ENCODE assay signal across 1 cellular context in the genomic region with DNA sequence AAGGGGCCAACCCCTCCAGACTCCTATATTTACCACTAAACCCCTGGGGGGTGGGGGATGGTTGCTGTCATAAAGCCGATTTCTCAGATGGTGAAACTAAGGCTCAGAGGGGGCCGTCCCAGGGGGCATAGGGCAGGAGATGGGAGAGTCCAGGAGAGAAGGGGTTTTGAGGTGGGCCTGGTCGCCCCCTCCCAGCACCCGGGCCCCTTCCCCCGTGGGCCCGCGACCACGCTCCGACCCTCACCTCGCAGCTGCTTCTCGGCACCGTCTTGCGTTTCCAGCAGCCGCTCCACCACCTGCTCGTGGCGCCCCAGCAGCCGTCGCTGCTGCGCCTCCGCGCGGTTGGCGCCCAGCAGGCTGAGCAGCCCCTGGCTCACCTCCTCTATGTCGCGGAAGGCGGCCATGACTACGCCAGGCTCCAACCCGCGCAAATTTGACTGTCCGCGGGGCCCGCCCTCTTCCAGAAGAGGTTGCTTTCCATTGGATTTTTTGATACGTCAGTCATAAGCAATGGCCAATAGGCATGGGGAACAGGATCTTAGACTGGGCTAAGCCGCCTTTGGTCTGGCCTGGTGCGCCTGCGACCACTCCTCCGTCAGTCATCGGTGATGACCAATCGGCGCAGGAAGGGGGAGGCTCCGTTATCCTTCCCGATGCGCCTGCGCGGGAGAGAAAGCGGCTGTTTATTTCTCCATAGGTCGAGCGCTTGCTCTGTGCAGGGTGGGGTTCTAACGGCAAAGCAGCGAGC.
TF ChIP-seq lines count a peak whose summit lies in the region.

A gene with protein sequence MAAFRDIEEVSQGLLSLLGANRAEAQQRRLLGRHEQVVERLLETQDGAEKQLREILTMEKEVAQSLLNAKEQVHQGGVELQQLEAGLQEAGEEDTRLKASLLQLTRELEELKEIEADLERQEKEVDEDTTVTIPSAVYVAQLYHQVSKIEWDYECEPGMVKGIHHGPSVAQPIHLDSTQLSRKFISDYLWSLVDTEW (minus strand): TSS at position 410 of the 748 bp plus-strand sequence. CDS start 6 bp downstream, at position 404.

TF ChIP-seq in HepG2, 621 proteins besides CTCF, POLR2A, EP300 and RAD21 (continued from another document and continues in another):
- TF ChIP-seq, protein P1, sequence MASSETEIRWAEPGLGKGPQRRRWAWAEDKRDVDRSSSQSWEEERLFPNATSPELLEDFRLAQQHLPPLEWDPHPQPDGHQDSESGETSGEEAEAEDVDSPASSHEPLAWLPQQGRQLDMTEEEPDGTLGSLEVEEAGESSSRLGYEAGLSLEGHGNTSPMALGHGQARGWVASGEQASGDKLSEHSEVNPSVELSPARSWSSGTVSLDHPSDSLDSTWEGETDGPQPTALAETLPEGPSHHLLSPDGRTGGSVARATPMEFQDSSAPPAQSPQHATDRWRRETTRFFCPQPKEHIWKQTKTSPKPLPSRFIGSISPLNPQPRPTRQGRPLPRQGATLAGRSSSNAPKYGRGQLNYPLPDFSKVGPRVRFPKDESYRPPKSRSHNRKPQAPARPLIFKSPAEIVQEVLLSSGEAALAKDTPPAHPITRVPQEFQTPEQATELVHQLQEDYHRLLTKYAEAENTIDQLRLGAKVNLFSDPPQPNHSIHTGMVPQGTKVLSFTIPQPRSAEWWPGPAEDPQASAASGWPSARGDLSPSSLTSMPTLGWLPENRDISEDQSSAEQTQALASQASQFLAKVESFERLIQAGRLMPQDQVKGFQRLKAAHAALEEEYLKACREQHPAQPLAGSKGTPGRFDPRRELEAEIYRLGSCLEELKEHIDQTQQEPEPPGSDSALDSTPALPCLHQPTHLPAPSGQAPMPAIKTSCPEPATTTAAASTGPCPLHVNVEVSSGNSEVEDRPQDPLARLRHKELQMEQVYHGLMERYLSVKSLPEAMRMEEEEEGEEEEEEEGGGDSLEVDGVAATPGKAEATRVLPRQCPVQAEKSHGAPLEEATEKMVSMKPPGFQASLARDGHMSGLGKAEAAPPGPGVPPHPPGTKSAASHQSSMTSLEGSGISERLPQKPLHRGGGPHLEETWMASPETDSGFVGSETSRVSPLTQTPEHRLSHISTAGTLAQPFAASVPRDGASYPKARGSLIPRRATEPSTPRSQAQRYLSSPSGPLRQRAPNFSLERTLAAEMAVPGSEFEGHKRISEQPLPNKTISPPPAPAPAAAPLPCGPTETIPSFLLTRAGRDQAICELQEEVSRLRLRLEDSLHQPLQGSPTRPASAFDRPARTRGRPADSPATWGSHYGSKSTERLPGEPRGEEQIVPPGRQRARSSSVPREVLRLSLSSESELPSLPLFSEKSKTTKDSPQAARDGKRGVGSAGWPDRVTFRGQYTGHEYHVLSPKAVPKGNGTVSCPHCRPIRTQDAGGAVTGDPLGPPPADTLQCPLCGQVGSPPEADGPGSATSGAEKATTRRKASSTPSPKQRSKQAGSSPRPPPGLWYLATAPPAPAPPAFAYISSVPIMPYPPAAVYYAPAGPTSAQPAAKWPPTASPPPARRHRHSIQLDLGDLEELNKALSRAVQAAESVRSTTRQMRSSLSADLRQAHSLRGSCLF (CRISPR knock-in tag; IDR thresholded peaks at IDR 0.05; ENCODE audit: borderline replicate concordance), result no peak
- TF ChIP-seq NR2C2 (CRISPR knock-in tag; IDR thresholded peaks at IDR 0.05; ENCODE audit: borderline replicate concordance), result no peak
- TF ChIP-seq YY1 (IDR thresholded peaks at IDR 0.05; ENCODE audit: insufficient read depth, insufficient replicate concordance, low read depth, low read length), result peak; percentile 92
- TF ChIP-seq NFKB2 (CRISPR knock-in tag; IDR thresholded peaks at IDR 0.05; ENCODE audit: borderline replicate concordance), result no peak
- TF ChIP-seq TP53 (CRISPR knock-in tag; conservative IDR thresholded peaks at IDR 0.05), result no peak
- TF ChIP-seq ZNF24 (IDR thresholded peaks at IDR 0.05), result no peak
- TF ChIP-seq, protein P2, sequence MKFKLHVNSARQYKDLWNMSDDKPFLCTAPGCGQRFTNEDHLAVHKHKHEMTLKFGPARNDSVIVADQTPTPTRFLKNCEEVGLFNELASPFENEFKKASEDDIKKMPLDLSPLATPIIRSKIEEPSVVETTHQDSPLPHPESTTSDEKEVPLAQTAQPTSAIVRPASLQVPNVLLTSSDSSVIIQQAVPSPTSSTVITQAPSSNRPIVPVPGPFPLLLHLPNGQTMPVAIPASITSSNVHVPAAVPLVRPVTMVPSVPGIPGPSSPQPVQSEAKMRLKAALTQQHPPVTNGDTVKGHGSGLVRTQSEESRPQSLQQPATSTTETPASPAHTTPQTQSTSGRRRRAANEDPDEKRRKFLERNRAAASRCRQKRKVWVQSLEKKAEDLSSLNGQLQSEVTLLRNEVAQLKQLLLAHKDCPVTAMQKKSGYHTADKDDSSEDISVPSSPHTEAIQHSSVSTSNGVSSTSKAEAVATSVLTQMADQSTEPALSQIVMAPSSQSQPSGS (CRISPR knock-in tag; IDR thresholded peaks at IDR 0.05), result peak; percentile 25; the same call in 1 of the 2 replicates
- TF ChIP-seq ASH2L (IDR thresholded peaks at IDR 0.05; ENCODE audit: insufficient read length, low read depth, low read length), result no peak
- peak; percentile 92 for TF ChIP-seq ARNT2 (CRISPR knock-in tag; IDR thresholded peaks at IDR 0.05; ENCODE audit: low read depth)
- TF ChIP-seq, protein P3, sequence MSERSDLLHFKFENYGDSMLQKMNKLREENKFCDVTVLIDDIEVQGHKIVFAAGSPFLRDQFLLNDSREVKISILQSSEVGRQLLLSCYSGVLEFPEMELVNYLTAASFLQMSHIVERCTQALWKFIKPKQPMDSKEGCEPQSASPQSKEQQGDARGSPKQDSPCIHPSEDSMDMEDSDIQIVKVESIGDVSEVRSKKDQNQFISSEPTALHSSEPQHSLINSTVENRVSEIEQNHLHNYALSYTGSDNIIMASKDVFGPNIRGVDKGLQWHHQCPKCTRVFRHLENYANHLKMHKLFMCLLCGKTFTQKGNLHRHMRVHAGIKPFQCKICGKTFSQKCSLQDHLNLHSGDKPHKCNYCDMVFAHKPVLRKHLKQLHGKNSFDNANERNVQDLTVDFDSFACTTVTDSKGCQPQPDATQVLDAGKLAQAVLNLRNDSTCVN (CRISPR knock-in tag; IDR thresholded peaks at IDR 0.05; ENCODE audit: borderline replicate concordance), result no peak; the same call in 1 of the 2 replicates
- TF ChIP-seq ZSCAN31 (CRISPR knock-in tag; IDR thresholded peaks at IDR 0.05; ENCODE audit: low read depth), result peak; percentile 46; the same call in 1 of the 2 replicates
- peak; percentile 60; the same call in 1 of the 2 replicates for TF ChIP-seq YEATS2 (CRISPR knock-in tag; IDR thresholded peaks at IDR 0.05; ENCODE audit: borderline replicate concordance)
- no peak for TF ChIP-seq SOX6 (IDR thresholded peaks at IDR 0.05)
- TF ChIP-seq SOX6 (CRISPR knock-in tag; IDR thresholded peaks at IDR 0.05), result no peak; the same call in none of the 2 replicates
- TF ChIP-seq ZNF329 (CRISPR knock-in tag; IDR thresholded peaks at IDR 0.05; ENCODE audit: low read depth), result no peak
- TF ChIP-seq BCL6 (CRISPR knock-in tag; IDR thresholded peaks at IDR 0.05), result no peak
- TF ChIP-seq, protein P4, sequence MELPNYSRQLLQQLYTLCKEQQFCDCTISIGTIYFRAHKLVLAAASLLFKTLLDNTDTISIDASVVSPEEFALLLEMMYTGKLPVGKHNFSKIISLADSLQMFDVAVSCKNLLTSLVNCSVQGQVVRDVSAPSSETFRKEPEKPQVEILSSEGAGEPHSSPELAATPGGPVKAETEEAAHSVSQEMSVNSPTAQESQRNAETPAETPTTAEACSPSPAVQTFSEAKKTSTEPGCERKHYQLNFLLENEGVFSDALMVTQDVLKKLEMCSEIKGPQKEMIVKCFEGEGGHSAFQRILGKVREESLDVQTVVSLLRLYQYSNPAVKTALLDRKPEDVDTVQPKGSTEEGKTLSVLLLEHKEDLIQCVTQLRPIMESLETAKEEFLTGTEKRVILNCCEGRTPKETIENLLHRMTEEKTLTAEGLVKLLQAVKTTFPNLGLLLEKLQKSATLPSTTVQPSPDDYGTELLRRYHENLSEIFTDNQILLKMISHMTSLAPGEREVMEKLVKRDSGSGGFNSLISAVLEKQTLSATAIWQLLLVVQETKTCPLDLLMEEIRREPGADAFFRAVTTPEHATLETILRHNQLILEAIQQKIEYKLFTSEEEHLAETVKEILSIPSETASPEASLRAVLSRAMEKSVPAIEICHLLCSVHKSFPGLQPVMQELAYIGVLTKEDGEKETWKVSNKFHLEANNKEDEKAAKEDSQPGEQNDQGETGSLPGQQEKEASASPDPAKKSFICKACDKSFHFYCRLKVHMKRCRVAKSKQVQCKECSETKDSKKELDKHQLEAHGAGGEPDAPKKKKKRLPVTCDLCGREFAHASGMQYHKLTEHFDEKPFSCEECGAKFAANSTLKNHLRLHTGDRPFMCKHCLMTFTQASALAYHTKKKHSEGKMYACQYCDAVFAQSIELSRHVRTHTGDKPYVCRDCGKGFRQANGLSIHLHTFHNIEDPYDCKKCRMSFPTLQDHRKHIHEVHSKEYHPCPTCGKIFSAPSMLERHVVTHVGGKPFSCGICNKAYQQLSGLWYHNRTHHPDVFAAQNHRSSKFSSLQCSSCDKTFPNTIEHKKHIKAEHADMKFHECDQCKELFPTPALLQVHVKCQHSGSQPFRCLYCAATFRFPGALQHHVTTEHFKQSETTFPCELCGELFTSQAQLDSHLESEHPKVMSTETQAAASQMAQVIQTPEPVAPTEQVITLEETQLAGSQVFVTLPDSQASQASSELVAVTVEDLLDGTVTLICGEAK (IDR thresholded peaks at IDR 0.05), result no peak
- TF ChIP-seq, protein P4 (CRISPR knock-in tag; IDR thresholded peaks at IDR 0.05), result 0 out of 2 replicates have a peak, but pooled peaks have one; percentile 11
- TF ChIP-seq, protein P5, sequence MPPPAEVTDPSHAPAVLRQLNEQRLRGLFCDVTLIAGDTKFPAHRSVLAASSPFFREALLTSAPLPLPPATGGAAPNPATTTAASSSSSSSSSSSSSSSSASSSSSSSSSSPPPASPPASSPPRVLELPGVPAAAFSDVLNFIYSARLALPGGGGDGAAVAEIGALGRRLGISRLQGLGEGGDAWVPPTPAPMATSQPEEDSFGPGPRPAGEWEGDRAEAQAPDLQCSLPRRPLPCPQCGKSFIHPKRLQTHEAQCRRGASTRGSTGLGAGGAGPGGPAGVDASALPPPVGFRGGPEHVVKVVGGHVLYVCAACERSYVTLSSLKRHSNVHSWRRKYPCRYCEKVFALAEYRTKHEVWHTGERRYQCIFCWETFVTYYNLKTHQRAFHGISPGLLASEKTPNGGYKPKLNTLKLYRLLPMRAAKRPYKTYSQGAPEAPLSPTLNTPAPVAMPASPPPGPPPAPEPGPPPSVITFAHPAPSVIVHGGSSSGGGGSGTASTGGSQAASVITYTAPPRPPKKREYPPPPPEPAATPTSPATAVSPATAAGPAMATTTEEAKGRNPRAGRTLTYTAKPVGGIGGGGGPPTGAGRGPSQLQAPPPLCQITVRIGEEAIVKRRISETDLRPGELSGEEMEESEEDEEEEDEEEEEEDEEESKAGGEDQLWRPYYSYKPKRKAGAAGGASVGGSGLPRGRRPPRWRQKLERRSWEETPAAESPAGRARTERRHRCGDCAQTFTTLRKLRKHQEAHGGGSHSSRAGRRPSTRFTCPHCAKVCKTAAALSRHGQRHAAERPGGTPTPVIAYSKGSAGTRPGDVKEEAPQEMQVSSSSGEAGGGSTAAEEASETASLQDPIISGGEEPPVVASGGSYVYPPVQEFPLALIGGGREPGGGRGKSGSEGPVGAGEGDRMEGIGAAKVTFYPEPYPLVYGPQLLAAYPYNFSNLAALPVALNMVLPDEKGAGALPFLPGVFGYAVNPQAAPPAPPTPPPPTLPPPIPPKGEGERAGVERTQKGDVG (CRISPR knock-in tag; IDR thresholded peaks at IDR 0.05; ENCODE audit: borderline replicate concordance), result no peak
- TF ChIP-seq CAMTA2 (CRISPR knock-in tag; IDR thresholded peaks at IDR 0.05; ENCODE audit: borderline replicate concordance), result 0 out of 2 replicates have a peak, but pooled peaks have one; percentile 39
- TF ChIP-seq, protein P6, sequence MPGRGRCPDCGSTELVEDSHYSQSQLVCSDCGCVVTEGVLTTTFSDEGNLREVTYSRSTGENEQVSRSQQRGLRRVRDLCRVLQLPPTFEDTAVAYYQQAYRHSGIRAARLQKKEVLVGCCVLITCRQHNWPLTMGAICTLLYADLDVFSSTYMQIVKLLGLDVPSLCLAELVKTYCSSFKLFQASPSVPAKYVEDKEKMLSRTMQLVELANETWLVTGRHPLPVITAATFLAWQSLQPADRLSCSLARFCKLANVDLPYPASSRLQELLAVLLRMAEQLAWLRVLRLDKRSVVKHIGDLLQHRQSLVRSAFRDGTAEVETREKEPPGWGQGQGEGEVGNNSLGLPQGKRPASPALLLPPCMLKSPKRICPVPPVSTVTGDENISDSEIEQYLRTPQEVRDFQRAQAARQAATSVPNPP (CRISPR knock-in tag; IDR thresholded peaks at IDR 0.05), result no peak
- TF ChIP-seq, protein P7, sequence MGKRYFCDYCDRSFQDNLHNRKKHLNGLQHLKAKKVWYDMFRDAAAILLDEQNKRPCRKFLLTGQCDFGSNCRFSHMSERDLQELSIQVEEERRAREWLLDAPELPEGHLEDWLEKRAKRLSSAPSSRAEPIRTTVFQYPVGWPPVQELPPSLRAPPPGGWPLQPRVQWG (CRISPR knock-in tag; IDR thresholded peaks at IDR 0.05; ENCODE audit: borderline replicate concordance, low read depth), result no peak
- peak; percentile 16; the same call in 1 of the 2 replicates for TF ChIP-seq ZSCAN9 (CRISPR knock-in tag; IDR thresholded peaks at IDR 0.05; ENCODE audit: borderline replicate concordance)
- no peak for TF ChIP-seq FOSL2 (CRISPR knock-in tag; IDR thresholded peaks at IDR 0.05)
- no peak for TF ChIP-seq ZNF558 (CRISPR knock-in tag; IDR thresholded peaks at IDR 0.05; ENCODE audit: borderline replicate concordance)
